In the genomic region with DNA sequence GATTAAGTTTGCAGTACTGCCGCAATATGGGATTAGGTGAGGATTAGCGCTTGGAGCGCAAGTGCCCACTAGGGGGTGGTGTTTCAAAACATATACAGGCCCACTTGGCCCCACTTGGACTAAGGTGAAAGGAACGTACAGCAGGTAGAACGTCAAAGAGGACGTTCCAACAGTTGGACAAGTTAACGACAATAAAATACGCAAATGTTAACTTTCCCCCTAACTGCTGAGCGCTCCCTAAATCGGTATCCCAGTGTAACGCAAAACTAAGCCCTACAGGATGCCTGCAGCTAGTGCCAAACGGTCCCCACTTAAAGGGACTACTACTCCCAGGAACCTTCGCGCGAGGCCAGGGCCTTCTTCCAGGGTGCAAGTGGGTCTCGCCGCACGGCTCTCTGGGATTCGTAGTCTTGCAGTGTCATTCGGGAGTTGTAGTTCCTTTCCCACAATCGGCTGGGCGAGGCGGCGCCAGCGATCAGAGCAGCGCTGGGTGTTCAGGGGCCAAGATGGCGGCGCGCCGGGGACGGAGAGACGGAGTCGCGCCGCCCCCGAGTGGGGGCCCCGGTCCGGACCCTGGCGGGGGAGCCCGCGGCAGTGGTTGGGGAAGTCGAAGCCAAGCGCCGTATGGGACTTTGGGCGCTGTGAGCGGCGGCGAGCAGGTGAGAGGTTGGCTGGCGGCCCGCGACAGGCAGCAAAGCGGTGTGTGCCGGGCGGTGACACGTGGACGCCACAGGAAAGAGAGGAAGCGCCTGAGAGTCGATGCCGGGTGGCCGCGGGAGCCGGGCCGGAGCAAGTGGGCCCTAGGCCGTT, we compare ENCODE assay signal across 8 cellular contexts. TPM values are rescaled to one million over a fixed set of nuclear protein-coding genes. Genes with fewer than 3 reads are reported as not detected.
A peak's percentile ranks its signal among the peaks of the same experiment; 100 is the strongest.
DNase-seq lines count a peak whose midpoint lies in the region; ATAC-seq and TF ChIP-seq lines count a peak whose summit lies in the region.

A gene with protein sequence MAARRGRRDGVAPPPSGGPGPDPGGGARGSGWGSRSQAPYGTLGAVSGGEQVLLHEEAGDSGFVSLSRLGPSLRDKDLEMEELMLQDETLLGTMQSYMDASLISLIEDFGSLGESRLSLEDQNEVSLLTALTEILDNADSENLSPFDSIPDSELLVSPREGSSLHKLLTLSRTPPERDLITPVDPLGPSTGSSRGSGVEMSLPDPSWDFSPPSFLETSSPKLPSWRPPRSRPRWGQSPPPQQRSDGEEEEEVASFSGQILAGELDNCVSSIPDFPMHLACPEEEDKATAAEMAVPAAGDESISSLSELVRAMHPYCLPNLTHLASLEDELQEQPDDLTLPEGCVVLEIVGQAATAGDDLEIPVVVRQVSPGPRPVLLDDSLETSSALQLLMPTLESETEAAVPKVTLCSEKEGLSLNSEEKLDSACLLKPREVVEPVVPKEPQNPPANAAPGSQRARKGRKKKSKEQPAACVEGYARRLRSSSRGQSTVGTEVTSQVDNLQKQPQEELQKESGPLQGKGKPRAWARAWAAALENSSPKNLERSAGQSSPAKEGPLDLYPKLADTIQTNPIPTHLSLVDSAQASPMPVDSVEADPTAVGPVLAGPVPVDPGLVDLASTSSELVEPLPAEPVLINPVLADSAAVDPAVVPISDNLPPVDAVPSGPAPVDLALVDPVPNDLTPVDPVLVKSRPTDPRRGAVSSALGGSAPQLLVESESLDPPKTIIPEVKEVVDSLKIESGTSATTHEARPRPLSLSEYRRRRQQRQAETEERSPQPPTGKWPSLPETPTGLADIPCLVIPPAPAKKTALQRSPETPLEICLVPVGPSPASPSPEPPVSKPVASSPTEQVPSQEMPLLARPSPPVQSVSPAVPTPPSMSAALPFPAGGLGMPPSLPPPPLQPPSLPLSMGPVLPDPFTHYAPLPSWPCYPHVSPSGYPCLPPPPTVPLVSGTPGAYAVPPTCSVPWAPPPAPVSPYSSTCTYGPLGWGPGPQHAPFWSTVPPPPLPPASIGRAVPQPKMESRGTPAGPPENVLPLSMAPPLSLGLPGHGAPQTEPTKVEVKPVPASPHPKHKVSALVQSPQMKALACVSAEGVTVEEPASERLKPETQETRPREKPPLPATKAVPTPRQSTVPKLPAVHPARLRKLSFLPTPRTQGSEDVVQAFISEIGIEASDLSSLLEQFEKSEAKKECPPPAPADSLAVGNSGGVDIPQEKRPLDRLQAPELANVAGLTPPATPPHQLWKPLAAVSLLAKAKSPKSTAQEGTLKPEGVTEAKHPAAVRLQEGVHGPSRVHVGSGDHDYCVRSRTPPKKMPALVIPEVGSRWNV (N-terminal part only) (plus strand): TSS at position 478 of the 810 bp plus-strand sequence. CDS start 29 bp downstream, at position 507.

- H3K27ac ChIP-seq in KOPT-K1 (ENCODE audit: low read depth, low read length, poor library complexity, severe bottlenecking) (peak within 1 kb of the TSS; percentile 83), Peyer's patch (peak within 1 kb of the TSS; percentile 73 to 88 (median 86)), muscle layer of duodenum (ENCODE audit: low read length) (peak within 1 kb of the TSS; percentile 80)

- H3K27me3 ChIP-seq in Peyer's patch (no peaks in the 10 kb centered on the region), muscle layer of duodenum (ENCODE audit: low read depth, low read length) (no peaks in the 10 kb centered on the region)

- H3K36me3 ChIP-seq in KOPT-K1 (ENCODE audit: insufficient read depth, low read length) (peaks cover 27% of the 10 kb centered on the region), Peyer's patch (peaks cover 0 to 5% (median 0%) of the 10 kb centered on the region in 3 donors), muscle layer of duodenum (ENCODE audit: control insufficient read depth in 1 of 2, insufficient read depth in 2 of 2, low read length in 2 of 2) (peaks cover under 1 to 8% of the 10 kb centered on the region in 2 donors)

- TF ChIP-seq POLR2A in Peyer's patch (IDR thresholded peaks at IDR 0.05), result peak; percentile 50 to 65

- peak; percentile 89 to 96 (median 95) for TF ChIP-seq CTCF in Peyer's patch (IDR thresholded peaks at IDR 0.05)

- peaks cover 0 to 30% (median 7%) of the 10 kb centered on the region in 4 donors for H3K4me1 ChIP-seq in Peyer's patch
- peaks cover 0 to 26% of the 10 kb centered on the region in 2 donors for H3K4me1 ChIP-seq in muscle layer of duodenum (ENCODE audit: control insufficient read depth in 1 of 2, insufficient read depth in 2 of 2, low read length in 2 of 2)

- DNase-seq in Daoy (ENCODE audit: low read depth) (peak; percentile 98), Peyer's patch (peak; percentile 97 to 99 (median 99))
- peak; percentile 98 for DNase-seq in activated T-cell treated with anti-CD3 and anti-CD28 coated beads, Interleukin-2, amount 50 U/mL, for 48 hours
- peak; percentile 96 to 97 for DNase-seq in stimulated activated CD8-positive, alpha-beta memory T cell treated with anti-CD3 and anti-CD28 coated beads, Interleukin-7, amount 100 ng/mL, for 4 hours (ENCODE audit: low read depth in 2 of 2)

- peak; percentile 93 for ATAC-seq in GM21786 (IDR thresholded peaks at IDR 0.05; ENCODE audit: unreplicated experiment)
- peak; percentile 85 for ATAC-seq in esophagus mucosa

- H3K9me3 ChIP-seq in KOPT-K1 (ENCODE audit: insufficient read depth, low read length, poor library complexity, severe bottlenecking) (no peaks in the 10 kb centered on the region), Peyer's patch (no peaks in the 10 kb centered on the region), muscle layer of duodenum (ENCODE audit: control insufficient read depth in 1 of 2, low read length in 2 of 2) (no peaks in the 10 kb centered on the region)

- H3K4me3 ChIP-seq in Peyer's patch, result peak within 1 kb of the TSS; percentile 59 to 80 (median 76)
- H3K4me3 ChIP-seq in muscle layer of duodenum (ENCODE audit: low read depth in 1 of 2, low read length in 2 of 2), result peak within 1 kb of the TSS; percentile 92 to 95

RNA-seq across cellular contexts. Expression of the gene that starts here (rescaled TPM):
- 10.8 and 17.0 TPM in 2 replicates for total RNA-seq in Daoy (2014; rRNA removed; shearing (Covaris generic))
- 10 to 100 TPM in 3 of 4 donors, 1 to 10 TPM in 1; 8.6 to 71.0 (median 24.0) TPM for total RNA-seq in Peyer's patch
- total RNA-seq in esophagus mucosa, result 27.4 TPM

Comparison
In these comparisons a context has a peak if more than half of its experiments do, and no peak if none do; other contexts are left out.
1. Peak in every context shown above with its lines: DNase-seq, ATAC-seq, H3K4me3 ChIP-seq and H3K27ac ChIP-seq.